ENCODE assay signal across 20 cellular contexts in genomic region chr5:181042722-181043121, GRCh38. TPM values are rescaled to one million over a fixed set of nuclear protein-coding genes. Genes with fewer than 3 reads are reported as not detected.
DNase-seq lines count a peak whose midpoint lies in the region; ATAC-seq and TF ChIP-seq lines count a peak whose summit lies in the region.
"Had no signal": no experiment of that assay in that cellular context is flagged by ENCODE, and none has a peak within 500 bp of the region (broad histone marks: within the 10 kb centered on the region; RNA-seq: fewer than 3 reads in every experiment).

No MANE protein-coding gene starts in this region.

- H3K9me3 Mint-ChIP-seq in MCF 10A (ENCODE audit: unreplicated experiment) = no peaks in the 10 kb centered on the region

- BruUV-seq in MCF 10A (replicated peaks; lab: Mats Ljungman, UMichigan) = no TSS peak
- BruUV-seq in OCI-LY7 (replicated peaks; lab: Mats Ljungman, UMichigan) = no TSS peak

- TF ChIP-seq CTCF in breast epithelium (IDR thresholded peaks at IDR 0.05) (no peak), MCF 10A (IDR thresholded peaks at IDR 0.05; ENCODE audit: unreplicated experiment) (no peak), coronary artery (IDR thresholded peaks at IDR 0.05) (no peak), upper lobe of left lung (IDR thresholded peaks at IDR 0.05) (no peak), OCI-LY7 (conservative IDR thresholded peaks at IDR 0.05; ENCODE audit: low read length) (no peak)

- H3K4me3 ChIP-seq in breast epithelium (peak overlapping the region; percentile 27 to 57 (median 30)), coronary artery (peak overlapping the region; percentile 44), upper lobe of left lung (peak overlapping the region; percentile 5 to 47 (median 34)), OCI-LY7 (ENCODE audit: low read depth, low read length, poor library complexity, severe bottlenecking) (no peak overlapping the region)

- intact Hi-C loops in breast epithelium (cut with DNase I; ENCODE audit: low total_unique reads) = no loop called here
- intact Hi-C loops in MCF 10A (cut with micrococcal nuclease) = no loop called here
- intact Hi-C loops in posterior vena cava (cut with DNase I) = loop anchor here in 1 of 2 donors (5.0 kb wide), 1 partner anchor 1080 kb away; no protein-coding TSS in a partner anchor
- intact Hi-C loops in OCI-LY7 (cut with micrococcal nuclease; ENCODE audit: unreplicated experiment) = loop anchor here (1.0 to 5.0 kb wide), 2 partner anchors 117 to 260 kb away; no protein-coding TSS in a partner anchor

- peak overlapping the region in 1 of 2 donors; percentile 43 for H3K27ac ChIP-seq in breast epithelium
- peak overlapping the region in 1 of 2 donors; percentile 32 for H3K27ac ChIP-seq in coronary artery
- peak overlapping the region; percentile 79 to 87 (median 82) for H3K27ac ChIP-seq in upper lobe of left lung
- no peak overlapping the region for H3K27ac ChIP-seq in OCI-LY7 (ENCODE audit: low read depth, low read length, poor library complexity, severe bottlenecking)
- H3K27ac ChIP-seq: 22Rv1 had no signal

- WGBS in upper lobe of left lung, 2 donors = 64 to 67% methylated on average over 11 of the region's 11 CpGs

- H3K4me3 Mint-ChIP-seq in MCF 10A (ENCODE audit: unreplicated experiment) = no peak overlapping the region

- no peak for TF ChIP-seq EP300 in upper lobe of left lung (IDR thresholded peaks at IDR 0.05)

- H3K27me3 ChIP-seq in breast epithelium (peaks cover 0 to 51% of the 10 kb centered on the region in 2 donors), upper lobe of left lung (no peaks in the 10 kb centered on the region)

- no peak for DNase-seq in breast epithelium (ENCODE audit: low spot score in 2 of 2)
- DNase-seq in MCF 10A (ENCODE audit: unreplicated experiment) = no peak
- no peak for DNase-seq in coronary artery (ENCODE audit: low spot score)
- peak; percentile 62 for DNase-seq in posterior vena cava (ENCODE audit: low spot score)
- DNase-seq in upper lobe of left lung = no peak
- DNase-seq in NCI-H748 (lab: John Stamatoyannopoulos, UW; ENCODE audit: unreplicated experiment) = no peak
- DNase-seq in OCI-LY7 (ENCODE audit: low spot score) = no peak
- DNase-seq: DMS 273 treated with DMSO at 0.1 percent for 48 hours, DND-41, NCI-H1105 treated with DMSO at 0.1 percent for 48 hours, NCI-H1694, NCI-H2081 treated with DMSO at 0.1 percent for 48 hours, NCI-H510A, NCI-H774, RPMI8226 had no signal

- H4K20me1 ChIP-seq in OCI-LY7 (ENCODE audit: insufficient read depth, low read length) = no peaks in the 10 kb centered on the region

- no peak overlapping the region for H3K27ac Mint-ChIP-seq in MCF 10A (ENCODE audit: low read depth, unreplicated experiment)
- H3K27ac Mint-ChIP-seq: CD14-positive monocyte had no signal

- ATAC-seq in upper lobe of left lung (ENCODE audit: low FRiP score in 2 of 2) (no peak), HG02571 (IDR thresholded peaks at IDR 0.05; ENCODE audit: unreplicated experiment) (no peak)

- TF ChIP-seq POLR2A in breast epithelium (IDR thresholded peaks at IDR 0.05) = no peak
- TF ChIP-seq POLR2A in upper lobe of left lung (IDR thresholded peaks at IDR 0.05) = no peak

- H3K4me1 ChIP-seq in breast epithelium (no peaks in the 10 kb centered on the region), upper lobe of left lung (peaks cover 3 to 18% (median 6%) of the 10 kb centered on the region in 4 donors), OCI-LY7 (ENCODE audit: insufficient read depth, low read length, poor library complexity, severe bottlenecking) (peaks cover 45% of the 10 kb centered on the region)

- H3K4me1 Mint-ChIP-seq in MCF 10A (ENCODE audit: insufficient read depth, unreplicated experiment) = no peaks in the 10 kb centered on the region
- H3K4me1 Mint-ChIP-seq: CD14-positive monocyte had no signal

- no peaks in the 10 kb centered on the region for H3K9me2 ChIP-seq in OCI-LY7 (ENCODE audit: insufficient read depth, low read length)

- H3K36me3 ChIP-seq in breast epithelium (no peaks in the 10 kb centered on the region), upper lobe of left lung (peaks cover 0 to 7% (median 1%) of the 10 kb centered on the region in 4 donors), OCI-LY7 (ENCODE audit: insufficient read depth, low read length) (no peaks in the 10 kb centered on the region)

- no peak overlapping the region for H2AFZ ChIP-seq in OCI-LY7 (ENCODE audit: low read length)

- peaks cover 65% of the 10 kb centered on the region for H3K27me3 Mint-ChIP-seq in MCF 10A (ENCODE audit: insufficient read depth, unreplicated experiment)

- POLR2A ChIA-PET in MCF 10A (lab: Yijun Ruan, JAX) (no interaction called here), OCI-LY7 (lab: Charles Lee) (interaction anchor here (0.6 kb wide), 1 partner anchor 125 kb away, joined by 3 read pairs; no protein-coding TSS in a partner anchor)

- CTCF ChIA-PET in MCF 10A (lab: Yijun Ruan, JAX) (interaction anchor here (0.6 to 1.7 kb wide), 2 partner anchors 170 to 260 kb away, joined by 3 read pairs; no protein-coding TSS in a partner anchor), OCI-LY7 (lab: Charles Lee; ENCODE audit: unreplicated experiment) (no interaction called here)

- H3K36me3 Mint-ChIP-seq in MCF 10A (ENCODE audit: insufficient read depth, unreplicated experiment) = no peaks in the 10 kb centered on the region
- H3K36me3 Mint-ChIP-seq: CD14-positive monocyte had no signal

- no peak overlapping the region for H3K4me2 ChIP-seq in OCI-LY7 (ENCODE audit: low read length)

- H3K79me2 ChIP-seq in OCI-LY7 (ENCODE audit: insufficient read depth, low read depth, low read length) = no peaks in the 10 kb centered on the region

- H3K9me3 ChIP-seq in breast epithelium (no peaks in the 10 kb centered on the region), upper lobe of left lung (no peaks in the 10 kb centered on the region), OCI-LY7 (ENCODE audit: low read length) (no peaks in the 10 kb centered on the region)

RNA-seq across cellular contexts. Expression of gene BTNL9, which starts 2.7 kb away (rescaled TPM):
- 100 to 1,000 TPM in 1 of 3 donors, 10 to 100 TPM in 2; 27.2 to 169 (median 94.6) TPM for total RNA-seq in breast epithelium
- total RNA-seq in MCF 10A (2022) = not detected in 2 replicates
- total RNA-seq in posterior vena cava = 10 to 100 TPM; 13.4 to 22.6 TPM
- 100 to 1,000 TPM in 4 of 6 donors, 10 to 100 TPM in 2; 71.8 to 634 (median 147) TPM for total RNA-seq in upper lobe of left lung
- total RNA-seq in OCI-LY7 (2014; rRNA removed; shearing (Covaris generic)) = 162 and 188 TPM in 2 replicates
- 219 and 232 TPM in 2 replicates for total RNA-seq in OCI-LY7 (2022)

RNA-seq across cellular contexts. Expression of gene BTNL3, which starts 54.1 kb away (rescaled TPM):
- total RNA-seq in breast epithelium (under 1 TPM in 1 of 3 donors, not detected in 2; under 0.01 TPM), MCF 10A (2022) (not detected in 2 replicates), posterior vena cava (not detected), upper lobe of left lung (under 1 TPM in 3 of 6 donors, not detected in 3; 0.57 to 0.79 (median 0.61) TPM), OCI-LY7 (2022) (not detected in 2 replicates)
- not detected in 2 replicates for total RNA-seq in OCI-LY7 (2014; rRNA removed; shearing (Covaris generic))
- total RNA-seq: G401, H4 had no signal

Comparison
In these comparisons a context has a peak if more than half of its experiments do, and no peak if none do; other contexts are left out.
1. RNA of gene BTNL9, which starts 2.7 kb away (total RNA-seq): 162 to 232 TPM in OCI-LY7, 71.8 to 634 TPM in upper lobe of left lung, 27.2 to 169 TPM in breast epithelium and 13.4 to 22.6 TPM in posterior vena cava; not detected in MCF 10A; every median in the first group is over 10 times any median in the second.